8 cellular contexts compared by ENCODE assay signal in genomic region chr6:130293800-130294199, GRCh38.
DNase-seq lines count a peak whose midpoint lies in the region; ATAC-seq and TF ChIP-seq lines count a peak whose summit lies in the region.

No MANE protein-coding gene starts in this region.

- TF ChIP-seq CTCF in cardiac fibroblast (IDR thresholded peaks at IDR 0.05; ENCODE audit: low read depth, low read length), result peak; percentile 75
- TF ChIP-seq CTCF in spleen (IDR thresholded peaks at IDR 0.05 in 8 of 11, conservative IDR thresholded peaks at IDR 0.05 in 3 of 11), result peak in 4 of 11 experiments; percentile 27 to 51 (median 37)

- H3K36me3 ChIP-seq in SJCRH30 (no peaks in the 10 kb centered on the region), spleen (no peaks in the 10 kb centered on the region)

- H3K27ac ChIP-seq in SJCRH30 (no peak overlapping the region), spleen (no peak overlapping the region)

- TF ChIP-seq POLR2A in spleen (IDR thresholded peaks at IDR 0.05), result no peak

- intact Hi-C loops in spleen (cut with DNase I; ENCODE audit: low total_unique reads), result no loop called here

- WGBS in spleen, 5 donors, result 63 to 89% (median 71%) methylated on average over 3 of the region's 3 CpGs

- H3K27me3 ChIP-seq in SJCRH30 (no peaks in the 10 kb centered on the region), spleen (replicated peaks in 1 of 7) (no peaks in the 10 kb centered on the region)

- peak; percentile 23 for DNase-seq in stimulated activated CD4-positive, alpha-beta T cell treated with anti-CD3 and anti-CD28 coated beads, Interleukin-15, amount 100 ng/mL, for 24 hours
- DNase-seq in stimulated activated CD4-positive, alpha-beta T cell treated with anti-CD3 and anti-CD28 coated beads, Interleukin-2, amount 100 ng/mL, for 48 hours, result no peak
- DNase-seq in SJCRH30 (peak; percentile 39 to 73), cardiac fibroblast (ENCODE audit: low read depth in 2 of 2) (peak; percentile 66 to 78), mucosa of gallbladder (ENCODE audit: low spot score) (peak; percentile 15), spleen (no peak), globus pallidus (ENCODE audit: low spot score) (no peak)

- ATAC-seq in HG02885 (IDR thresholded peaks at IDR 0.05; ENCODE audit: poor library complexity, unreplicated experiment), result peak; percentile 77

- H3K9me3 ChIP-seq in SJCRH30 (replicated peaks), result no peaks in the 10 kb centered on the region
- H3K9me3 ChIP-seq in spleen, result peaks cover 0 to 11% (median 0%) of the 10 kb centered on the region in 8 donors

- H3K4me3 ChIP-seq in SJCRH30 (no peak overlapping the region), cardiac fibroblast (replicated peaks in 1 of 2; ENCODE audit: low read depth in 2 of 2, low read length in 2 of 2) (no peak overlapping the region), spleen (no peak overlapping the region)

- H3K4me1 ChIP-seq in SJCRH30 (no peaks in the 10 kb centered on the region), spleen (no peaks in the 10 kb centered on the region)

Comparison
In these comparisons a context has a peak if more than half of its experiments do, and no peak if none do; other contexts are left out.
1. DNase-seq: peak in stimulated activated CD4-positive, alpha-beta T cell treated with anti-CD3 and anti-CD28 coated beads, Interleukin-15, amount 100 ng/mL, for 24 hours (single experiment), SJCRH30 (2 of 2), cardiac fibroblast (2 of 2) and mucosa of gallbladder (single experiment); none in stimulated activated CD4-positive, alpha-beta T cell treated with anti-CD3 and anti-CD28 coated beads, Interleukin-2, amount 100 ng/mL, for 48 hours (0 of 2), spleen (single experiment) and globus pallidus (single experiment).